In genomic region chr14:58749066-58749669, GRCh38 we compare ENCODE assay signal across 8 cellular contexts.
DNase-seq lines count a peak whose midpoint lies in the region; ATAC-seq and TF ChIP-seq lines count a peak whose summit lies in the region.

No MANE protein-coding gene starts in this region.

- H3K9me3 ChIP-seq in CD8-positive, alpha-beta T cell (ENCODE audit: low read length), result no peaks in the 10 kb centered on the region
- H3K9me3 ChIP-seq in naive thymus-derived CD4-positive, alpha-beta T cell (ENCODE audit: control insufficient read depth in 2 of 3, low read length in 3 of 3), result no peaks in the 10 kb centered on the region
- no peaks in the 10 kb centered on the region for H3K9me3 ChIP-seq in spleen

- no peaks in the 10 kb centered on the region for H3K36me3 Mint-ChIP-seq in CD8-positive, alpha-beta T cell
- H3K36me3 Mint-ChIP-seq in naive thymus-derived CD4-positive, alpha-beta T cell, result no peaks in the 10 kb centered on the region

- no peaks in the 10 kb centered on the region for H3K27me3 ChIP-seq in CD8-positive, alpha-beta T cell (ENCODE audit: insufficient read depth, low read length)
- no peaks in the 10 kb centered on the region for H3K27me3 ChIP-seq in naive thymus-derived CD4-positive, alpha-beta T cell (ENCODE audit: control insufficient read depth in 2 of 2, insufficient read depth in 2 of 2, low read length in 2 of 2)
- H3K27me3 ChIP-seq in spleen (replicated peaks in 1 of 7), result no peaks in the 10 kb centered on the region

- 13 to 28% (median 16%) methylated on average over 5 of the region's 5 CpGs for WGBS in spleen, 5 donors

- peaks cover 5% of the 10 kb centered on the region for H3K4me1 ChIP-seq in CD8-positive, alpha-beta T cell (ENCODE audit: insufficient read depth, low read length)
- H3K4me1 ChIP-seq in naive thymus-derived CD4-positive, alpha-beta T cell (ENCODE audit: control insufficient read depth in 2 of 2, insufficient read depth in 2 of 2, low read length in 2 of 2), result no peaks in the 10 kb centered on the region
- H3K4me1 ChIP-seq in spleen, result peaks cover 0 to 59% (median 23%) of the 10 kb centered on the region in 6 donors

- TF ChIP-seq POLR2A in spleen (IDR thresholded peaks at IDR 0.05), result no peak

- no peak for DNase-seq in CD8-positive, alpha-beta T cell
- DNase-seq in NCI-H187 (lab: John Stamatoyannopoulos, UW) (peak; percentile 60 to 83), astrocyte of the cerebellum (ENCODE audit: low read depth) (peak; percentile 92), spleen (no peak), NCI-H1048 (lab: John Stamatoyannopoulos, UW) (no peak)
- peak in 6 of 9 donors; percentile 7 to 40 (median 10) for DNase-seq in naive thymus-derived CD4-positive, alpha-beta T cell

- no peak overlapping the region for H3K27ac Mint-ChIP-seq in CD8-positive, alpha-beta T cell
- peak overlapping the region in 5 of 9 donors; percentile 12 to 69 (median 58) for H3K27ac Mint-ChIP-seq in naive thymus-derived CD4-positive, alpha-beta T cell

- POLR2A ChIA-PET in CD8-positive, alpha-beta T cell (lab: Charles Lee), result no interaction called here
- POLR2A ChIA-PET in naive thymus-derived CD4-positive, alpha-beta T cell (lab: Charles Lee), result interaction anchor here (0.7 kb wide), 1 partner anchor 1506 kb away, joined by 3 read pairs; no protein-coding TSS in a partner anchor

- no peaks in the 10 kb centered on the region for H3K36me3 ChIP-seq in CD8-positive, alpha-beta T cell (ENCODE audit: insufficient read depth, low read length)
- no peaks in the 10 kb centered on the region for H3K36me3 ChIP-seq in naive thymus-derived CD4-positive, alpha-beta T cell (ENCODE audit: control insufficient read depth in 2 of 3, insufficient read depth in 3 of 3, low read length in 3 of 3)
- no peaks in the 10 kb centered on the region for H3K36me3 ChIP-seq in spleen

- CTCF ChIA-PET in CD8-positive, alpha-beta T cell (lab: Charles Lee), result no interaction called here
- CTCF ChIA-PET in naive thymus-derived CD4-positive, alpha-beta T cell (lab: Charles Lee), result no interaction called here

- H3K27me3 Mint-ChIP-seq in CD8-positive, alpha-beta T cell (ENCODE audit: low read depth), result peaks cover 10% of the 10 kb centered on the region
- no peaks in the 10 kb centered on the region for H3K27me3 Mint-ChIP-seq in naive thymus-derived CD4-positive, alpha-beta T cell

- H3K9me3 Mint-ChIP-seq in CD8-positive, alpha-beta T cell, result no peaks in the 10 kb centered on the region
- H3K9me3 Mint-ChIP-seq in naive thymus-derived CD4-positive, alpha-beta T cell, result no peaks in the 10 kb centered on the region

- TF ChIP-seq CTCF in CD8-positive, alpha-beta T cell (IDR thresholded peaks at IDR 0.05), result no peak
- no peak for TF ChIP-seq CTCF in astrocyte of the cerebellum (IDR thresholded peaks at IDR 0.05; ENCODE audit: low read depth, low read length, missing control alignments)
- no peak for TF ChIP-seq CTCF in spleen (IDR thresholded peaks at IDR 0.05 in 8 of 11, conservative IDR thresholded peaks at IDR 0.05 in 3 of 11)

- in situ Hi-C loops in astrocyte of the cerebellum (cut with HindIII; ENCODE audit: low sequenced_read_pairs), result no loop called here

- no peak for ATAC-seq in CD8-positive, alpha-beta T cell
- ATAC-seq in GM18519 (IDR thresholded peaks at IDR 0.05; ENCODE audit: low FRiP score, unreplicated experiment), result peak; percentile 74
- peak; percentile 81 for ATAC-seq in HG02870 (IDR thresholded peaks at IDR 0.05; ENCODE audit: unreplicated experiment)
- ATAC-seq in naive thymus-derived CD4-positive, alpha-beta T cell, result peak; percentile 75

- H3K4me3 ChIP-seq in CD8-positive, alpha-beta T cell (ENCODE audit: low read depth, low read length), result no peak overlapping the region
- H3K4me3 ChIP-seq in astrocyte of the cerebellum (ENCODE audit: low read depth, low read length) (no peak overlapping the region), spleen (peak overlapping the region in 1 of 8 donors; percentile 19)
- no peak overlapping the region for H3K4me3 ChIP-seq in naive thymus-derived CD4-positive, alpha-beta T cell (ENCODE audit: low read length)

- H3K4me1 Mint-ChIP-seq in CD8-positive, alpha-beta T cell (ENCODE audit: low read depth), result peaks cover 10% of the 10 kb centered on the region
- peaks cover 9 to 22% (median 15%) of the 10 kb centered on the region in 7 donors for H3K4me1 Mint-ChIP-seq in naive thymus-derived CD4-positive, alpha-beta T cell

- peak overlapping the region; percentile 4 for H3K4me3 Mint-ChIP-seq in CD8-positive, alpha-beta T cell
- peak overlapping the region; percentile 6 to 70 (median 53) for H3K4me3 Mint-ChIP-seq in naive thymus-derived CD4-positive, alpha-beta T cell

- intact Hi-C loops in CD8-positive, alpha-beta T cell (cut with DNase I, micrococcal nuclease), result no loop called here
- intact Hi-C loops in naive thymus-derived CD4-positive, alpha-beta T cell (cut with micrococcal nuclease), result loop anchor here in 1 of 2 donors (5.0 kb wide), 1 partner anchor 107 kb away; no protein-coding TSS in a partner anchor
- intact Hi-C loops in spleen (cut with DNase I; ENCODE audit: low total_unique reads), result no loop called here

- no peak overlapping the region for H3K27ac ChIP-seq in CD8-positive, alpha-beta T cell (ENCODE audit: low read depth, low read length)
- H3K27ac ChIP-seq in naive thymus-derived CD4-positive, alpha-beta T cell (ENCODE audit: low read depth, low read length), result no peak overlapping the region
- peak overlapping the region in 4 of 8 donors; percentile 31 to 52 (median 46) for H3K27ac ChIP-seq in spleen

Comparison
In these comparisons a context has a peak if more than half of its experiments do, and no peak if none do; other contexts are left out.
1. DNase-seq: peak in NCI-H187 (2 of 2), astrocyte of the cerebellum (single experiment) and naive thymus-derived CD4-positive, alpha-beta T cell (6 of 9); none in CD8-positive, alpha-beta T cell (0 of 7), spleen (single experiment) and NCI-H1048 (single experiment).